Comparison of ENCODE assay signal across 1 cellular context in genomic region chr6:142374090-142374783, GRCh38.
TF ChIP-seq lines count a peak whose summit lies in the region.

No MANE protein-coding gene starts in this region.

TF ChIP-seq in HepG2, 621 proteins besides CTCF, POLR2A, EP300 and RAD21 (continued from another document and continues in another):
- TF ChIP-seq TERF1 (CRISPR knock-in tag; IDR thresholded peaks at IDR 0.05) (no peak), ARID3A (IDR thresholded peaks at IDR 0.05; ENCODE audit: low read depth, low read length) (no peak), HCFC1 (IDR thresholded peaks at IDR 0.05; ENCODE audit: low read depth, low read length) (no peak), KDM4B (CRISPR knock-in tag; IDR thresholded peaks at IDR 0.05) (no peak), ZNF230 (CRISPR knock-in tag; IDR thresholded peaks at IDR 0.05) (no peak), PHF21A (CRISPR knock-in tag; IDR thresholded peaks at IDR 0.05) (0 out of 2 replicates have a peak, but pooled peaks have one; percentile 37), TRAFD1 (CRISPR knock-in tag; IDR thresholded peaks at IDR 0.05; ENCODE audit: borderline replicate concordance) (peak; percentile 54; the same call in 1 of the 2 replicates), ZNF737 (CRISPR knock-in tag; IDR thresholded peaks at IDR 0.05; ENCODE audit: borderline replicate concordance) (no peak), SAP130 (CRISPR knock-in tag; IDR thresholded peaks at IDR 0.05; ENCODE audit: low read depth) (peak; percentile 22; the same call in 1 of the 2 replicates), ATF5 (CRISPR knock-in tag; IDR thresholded peaks at IDR 0.05; ENCODE audit: low read depth) (no peak), ZZZ3 (CRISPR knock-in tag; IDR thresholded peaks at IDR 0.05; ENCODE audit: borderline replicate concordance) (no peak), GMEB2 (CRISPR knock-in tag; IDR thresholded peaks at IDR 0.05; ENCODE audit: low read depth) (no peak), JDP2 (CRISPR knock-in tag; IDR thresholded peaks at IDR 0.05; ENCODE audit: borderline replicate concordance) (no peak), SETDB1 (CRISPR knock-in tag; IDR thresholded peaks at IDR 0.05; ENCODE audit: borderline replicate concordance) (no peak), SMARCE1 (IDR thresholded peaks at IDR 0.05; ENCODE audit: borderline replicate concordance) (no peak), ZNF33B (CRISPR knock-in tag; IDR thresholded peaks at IDR 0.05) (0 out of 2 replicates have a peak, but pooled peaks have one; percentile 34), ZBED4 (CRISPR knock-in tag; IDR thresholded peaks at IDR 0.05; ENCODE audit: borderline replicate concordance) (no peak), ZNF598 (CRISPR knock-in tag; IDR thresholded peaks at IDR 0.05; ENCODE audit: borderline replicate concordance) (no peak), FOXC1 (CRISPR knock-in tag; IDR thresholded peaks at IDR 0.05; ENCODE audit: borderline replicate concordance) (no peak), HOXA3 (CRISPR knock-in tag; IDR thresholded peaks at IDR 0.05) (no peak), ZFY (CRISPR knock-in tag; IDR thresholded peaks at IDR 0.05) (no peak), YEATS4 (CRISPR knock-in tag; IDR thresholded peaks at IDR 0.05; ENCODE audit: borderline replicate concordance) (no peak), POGZ (CRISPR knock-in tag; IDR thresholded peaks at IDR 0.05) (peak; percentile 43), SIN3B (IDR thresholded peaks at IDR 0.05; ENCODE audit: low read length) (no peak), ZNF678 (CRISPR knock-in tag; IDR thresholded peaks at IDR 0.05) (no peak), ZHX2 (IDR thresholded peaks at IDR 0.05; ENCODE audit: low read depth) (no peak), ZHX2 (CRISPR knock-in tag; IDR thresholded peaks at IDR 0.05; ENCODE audit: borderline replicate concordance) (no peak), SIN3A (IDR thresholded peaks at IDR 0.05; ENCODE audit: borderline replicate concordance, low read depth, low read length) (no peak), PRDM15 (CRISPR knock-in tag; IDR thresholded peaks at IDR 0.05) (no peak), ATF6 (CRISPR knock-in tag; conservative IDR thresholded peaks at IDR 0.05) (no peak), SMAD1 (CRISPR knock-in tag; IDR thresholded peaks at IDR 0.05; ENCODE audit: borderline replicate concordance, low read depth) (no peak)
